9 cellular contexts compared by ENCODE assay signal in the genomic region with DNA sequence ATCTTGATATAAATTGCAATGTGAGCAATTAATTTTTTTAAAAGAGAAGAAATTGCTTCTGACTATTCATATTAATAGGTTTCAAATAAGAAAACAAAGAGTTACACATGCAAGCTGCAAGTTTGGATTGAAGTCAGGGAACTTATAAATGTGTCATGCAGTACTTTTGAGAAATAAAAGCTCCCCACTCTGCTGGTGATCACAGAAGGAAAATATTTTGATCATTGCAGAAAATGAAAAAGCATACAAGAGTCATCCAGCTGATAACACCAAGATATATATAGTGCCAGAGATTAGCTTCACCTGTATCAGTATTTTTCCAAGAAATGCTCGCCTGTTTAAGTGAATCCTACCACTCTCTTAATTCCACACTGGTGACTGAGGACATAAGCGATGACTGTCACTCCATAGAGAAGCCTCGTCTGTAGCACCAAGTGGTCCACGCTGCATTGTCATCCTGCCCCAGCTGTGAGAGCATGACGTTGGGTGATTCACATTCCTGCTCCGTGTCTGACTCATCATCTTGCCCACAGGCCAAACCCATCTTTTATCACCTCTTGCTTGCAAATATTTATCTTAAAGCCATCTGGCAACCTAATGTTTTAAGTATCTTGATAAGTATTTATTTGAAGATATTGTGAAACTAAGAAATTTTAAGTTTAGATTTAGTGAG.
A peak's percentile ranks its signal among the peaks of the same experiment; 100 is the strongest.
DNase-seq lines count a peak whose midpoint lies in the region; ATAC-seq and TF ChIP-seq lines count a peak whose summit lies in the region.
"Had no signal": no experiment of that assay in that cellular context is flagged by ENCODE, and none has a peak within 500 bp of the region (broad histone marks: within the 10 kb centered on the region; RNA-seq: fewer than 3 reads in every experiment).

No MANE protein-coding gene starts in this region.

- 44 to 62% methylated on average over 6 of the region's 6 CpGs for WGBS in lung, 2 donors

- H3K4me3 ChIP-seq in astrocyte of the cerebellum (ENCODE audit: low read depth, low read length) (no peak overlapping the region), lung (no peak overlapping the region)

- no peak overlapping the region for H3K27ac ChIP-seq in lung (ENCODE audit: low read depth in 1 of 2, low read length in 1 of 2)
- H3K27ac ChIP-seq: KMS-11 had no signal

- H3K36me3 ChIP-seq in lung (ENCODE audit: control insufficient read depth in 2 of 2, insufficient read depth in 2 of 2, low read length in 2 of 2) = no peaks in the 10 kb centered on the region

- TF ChIP-seq CTCF in astrocyte of the cerebellum (IDR thresholded peaks at IDR 0.05; ENCODE audit: low read depth, low read length, missing control alignments) = no peak
- TF ChIP-seq CTCF in lung (IDR thresholded peaks at IDR 0.05; ENCODE audit: control extremely low read depth, extremely low read depth) = no peak

- H3K9me3 ChIP-seq in lung (ENCODE audit: control insufficient read depth in 2 of 2, insufficient read depth in 1 of 2, low read length in 1 of 2) = no peaks in the 10 kb centered on the region

- DNase-seq in DMS53 treated with DMSO at 0.1 percent for 48 hours (lab: John Stamatoyannopoulos, UW; ENCODE audit: unreplicated experiment) (peak; percentile 96), NCI-H1436 treated with DMSO at 0.1 percent for 48 hours (lab: John Stamatoyannopoulos, UW) (peak; percentile 57), astrocyte of the cerebellum (ENCODE audit: low read depth) (peak; percentile 32), lung (ENCODE audit: low spot score) (peak; percentile 35), COR-L47 (lab: John Stamatoyannopoulos, UW) (no peak), MV-4-11 (lab: John Stamatoyannopoulos, UW) (no peak)
- DNase-seq in activated CD4-positive, alpha-beta T cell treated with anti-CD3 and anti-CD28 coated beads, Interleukin-2, amount 50 U/mL, for 1 hour = no peak

- no peaks in the 10 kb centered on the region for H3K27me3 ChIP-seq in lung (ENCODE audit: control insufficient read depth, insufficient read depth)

- H3K4me1 ChIP-seq in lung (ENCODE audit: control insufficient read depth in 2 of 2, insufficient read depth in 2 of 2, low read length in 2 of 2) = no peaks in the 10 kb centered on the region

- in situ Hi-C loops in astrocyte of the cerebellum (cut with HindIII; ENCODE audit: low sequenced_read_pairs) = no loop called here

- ATAC-seq in lung (ENCODE audit: insufficient read depth, low FRiP score) = peak; percentile 65
- ATAC-seq in HG02759 (IDR thresholded peaks at IDR 0.05; ENCODE audit: unreplicated experiment) = no peak

Comparison
In these comparisons a context has a peak if more than half of its experiments do, and no peak if none do; other contexts are left out.
1. DNase-seq: peak in DMS53 treated with DMSO at 0.1 percent for 48 hours (single experiment), NCI-H1436 treated with DMSO at 0.1 percent for 48 hours (single experiment), astrocyte of the cerebellum (single experiment) and lung (single experiment); none in activated CD4-positive, alpha-beta T cell treated with anti-CD3 and anti-CD28 coated beads, Interleukin-2, amount 50 U/mL, for 1 hour (single experiment), COR-L47 (single experiment) and MV-4-11 (single experiment).